13 cellular contexts compared by ENCODE assay signal in genomic region chr3:195079636-195080035, GRCh38.
DNase-seq lines count a peak whose midpoint lies in the region; ATAC-seq, FAIRE-seq and TF ChIP-seq lines count a peak whose summit lies in the region.
"Had no signal": no experiment of that assay in that cellular context is flagged by ENCODE, and none has a peak within 500 bp of the region (broad histone marks: within the 10 kb centered on the region; RNA-seq: fewer than 3 reads in every experiment).

No MANE protein-coding gene starts in this region.

- H3K36me3 Mint-ChIP-seq in CD14-positive monocyte: peaks cover 7 to 12% of the 10 kb centered on the region in 2 donors
- H3K36me3 Mint-ChIP-seq in chondrocyte (ENCODE audit: low read depth): no peaks in the 10 kb centered on the region
- no peaks in the 10 kb centered on the region for H3K36me3 Mint-ChIP-seq in naive B cell
- H3K36me3 Mint-ChIP-seq in osteocyte (ENCODE audit: unreplicated experiment): no peaks in the 10 kb centered on the region

- H3K27me3 Mint-ChIP-seq in CD14-positive monocyte (ENCODE audit: low read depth in 3 of 3) (peaks cover 0 to 3% (median 3%) of the 10 kb centered on the region in 3 donors), chondrocyte (ENCODE audit: low read depth) (no peaks in the 10 kb centered on the region), naive B cell (peaks cover 4 to 14% (median 6%) of the 10 kb centered on the region in 3 donors), osteocyte (ENCODE audit: unreplicated experiment) (no peaks in the 10 kb centered on the region)

- intact Hi-C loops in CD14-positive monocyte (cut with micrococcal nuclease): no loop called here

- H3K4me3 Mint-ChIP-seq in CD14-positive monocyte: peak overlapping the region in 1 of 2 donors; percentile 46
- no peak overlapping the region for H3K4me3 Mint-ChIP-seq in chondrocyte (ENCODE audit: unreplicated experiment)
- H3K4me3 Mint-ChIP-seq in naive B cell: peak overlapping the region in 7 of 8 donors; percentile 2 to 80 (median 53)
- no peak overlapping the region for H3K4me3 Mint-ChIP-seq in osteocyte (ENCODE audit: unreplicated experiment)

- TF ChIP-seq CTCF in CD14-positive monocyte (IDR thresholded peaks at IDR 0.05): no peak
- no peak for TF ChIP-seq CTCF in chondrocyte (IDR thresholded peaks at IDR 0.05)
- TF ChIP-seq CTCF in D721Med (IDR thresholded peaks at IDR 0.05; ENCODE audit: insufficient read depth, missing control alignments): no peak
- no peak for TF ChIP-seq CTCF in osteocyte (IDR thresholded peaks at IDR 0.05)

- FAIRE-seq in D721Med (lab: Jason Lieb, UNC): no peak

- H3K4me1 Mint-ChIP-seq in CD14-positive monocyte (peaks cover 40% of the 10 kb centered on the region), chondrocyte (ENCODE audit: low read depth) (peaks cover 9% of the 10 kb centered on the region), naive B cell (peaks cover 30 to 37% (median 31%) of the 10 kb centered on the region in 3 donors), osteocyte (ENCODE audit: unreplicated experiment) (peaks cover 13% of the 10 kb centered on the region)

- peak overlapping the region in 5 of 7 donors; percentile 8 to 80 (median 55) for H3K27ac Mint-ChIP-seq in CD14-positive monocyte
- no peak overlapping the region for H3K27ac Mint-ChIP-seq in chondrocyte (ENCODE audit: unreplicated experiment)
- H3K27ac Mint-ChIP-seq in naive B cell: peak overlapping the region in 4 of 6 donors; percentile 50 to 93 (median 62)
- no peak overlapping the region for H3K27ac Mint-ChIP-seq in osteocyte (ENCODE audit: unreplicated experiment)

- no peaks in the 10 kb centered on the region for H3K9me3 Mint-ChIP-seq in CD14-positive monocyte
- no peaks in the 10 kb centered on the region for H3K9me3 Mint-ChIP-seq in chondrocyte (ENCODE audit: low read depth)
- no peaks in the 10 kb centered on the region for H3K9me3 Mint-ChIP-seq in naive B cell
- no peaks in the 10 kb centered on the region for H3K9me3 Mint-ChIP-seq in osteocyte (ENCODE audit: unreplicated experiment)

- DNase-seq in CD14-positive monocyte (ENCODE audit: low spot score): no peak
- peak; percentile 15 for DNase-seq in chondrocyte (ENCODE audit: low spot score)
- DNase-seq in naive B cell: no peak
- no peak for DNase-seq in NCI-H526 (lab: John Stamatoyannopoulos, UW)
- no peak for DNase-seq in D721Med (ENCODE audit: insufficient read length, low spot score)
- DNase-seq in osteocyte (ENCODE audit: extremely low spot score, unreplicated experiment): no peak
- DNase-seq: activated gamma-delta T cell treated with Interleukin-2 at 50 U/mL for 16 hours; BE2C; NCI-H2081; NK-92 treated with Interleukin-12 subunit alpha and Interleukin-12 subunit beta, amount 100 ng/mL, for 24 hours; stimulated activated CD4-positive, alpha-beta T cell treated with anti-CD3 and anti-CD28 coated beads, Interleukin-12 subunit alpha, Interleukin-12 subunit beta, amount 100 ng/mL, for 4 hours had no signal

- TF ChIP-seq EP300 in Ishikawa (IDR thresholded peaks at IDR 0.05; ENCODE audit: borderline replicate concordance): no peak

- no peak for TF ChIP-seq RAD21 in Ishikawa (IDR thresholded peaks at IDR 0.05; ENCODE audit: low read depth)

- ATAC-seq in naive B cell (ENCODE audit: low read depth in 2 of 2) (peak; percentile 16 to 40), HG02870 (IDR thresholded peaks at IDR 0.05; ENCODE audit: unreplicated experiment) (no peak)

TF ChIP-seq in Ishikawa, 13 proteins besides CTCF, POLR2A, EP300 and RAD21:
- TF ChIP-seq TCF12 (IDR thresholded peaks at IDR 0.05; ENCODE audit: low read depth): no peak
- TF ChIP-seq CEBPB (IDR thresholded peaks at IDR 0.05): no peak
- 0 out of 2 replicates have a peak, but pooled peaks have one; percentile 7 for TF ChIP-seq USF1 (IDR thresholded peaks at IDR 0.05)
- no peak for TF ChIP-seq MAX (IDR thresholded peaks at IDR 0.05)
- TF ChIP-seq TEAD4 (IDR thresholded peaks at IDR 0.05): no peak

Comparison
In these comparisons a context has a peak if more than half of its experiments do, and no peak if none do; other contexts are left out.
1. H3K27ac Mint-ChIP-seq: peak in CD14-positive monocyte (5 of 7) and naive B cell (4 of 6); none in chondrocyte (single experiment) and osteocyte (single experiment).
2. H3K4me3 Mint-ChIP-seq: peak in naive B cell (7 of 8); none in chondrocyte (single experiment) and osteocyte (single experiment).